Comparison of ENCODE assay signal across 9 cellular contexts in the genomic region with DNA sequence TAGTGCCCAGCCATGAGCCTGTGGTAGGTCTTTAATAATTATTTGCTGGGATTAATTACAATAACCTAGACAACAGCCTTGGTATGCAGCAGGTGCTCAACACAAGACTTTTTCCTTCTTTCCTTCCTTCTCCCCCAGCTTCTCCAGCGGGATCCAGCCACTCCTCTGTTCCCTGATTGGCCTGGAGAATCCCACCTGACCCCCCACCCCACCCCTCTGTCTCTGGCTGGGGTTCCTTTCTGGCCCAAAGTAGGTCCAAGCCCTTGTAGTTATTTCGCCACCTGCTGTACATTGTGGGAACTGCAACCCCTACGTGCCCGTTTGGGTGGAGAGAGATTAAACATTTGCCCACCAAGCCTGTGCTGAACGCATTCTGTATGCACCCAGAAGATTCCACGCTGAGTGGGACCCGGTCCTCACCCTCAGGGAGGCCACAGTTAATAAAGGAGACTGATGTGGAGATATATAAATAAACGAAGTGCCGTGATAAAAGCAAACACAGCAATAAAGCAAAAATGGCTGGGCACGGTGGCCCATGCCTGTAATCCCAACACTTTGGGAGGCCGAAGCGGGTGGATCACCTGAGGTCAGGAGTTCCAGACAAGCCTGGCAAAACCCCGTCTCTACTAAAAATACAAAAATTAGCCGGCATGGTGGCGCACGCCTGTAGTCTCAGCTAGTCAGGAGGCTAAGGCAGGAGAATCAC. TPM values are rescaled to one million over a fixed set of nuclear protein-coding genes. Genes with fewer than 3 reads are reported as not detected.
DNase-seq lines count a peak whose midpoint lies in the region; TF ChIP-seq lines count a peak whose summit lies in the region.
"Had no signal": no experiment of that assay in that cellular context is flagged by ENCODE, and none has a peak within 500 bp of the region (broad histone marks: within the 10 kb centered on the region; RNA-seq: fewer than 3 reads in every experiment).

No MANE protein-coding gene starts in this region.

- H3K27me3 ChIP-seq in A673 (replicated peaks; ENCODE audit: insufficient read depth, low read depth, low read length, poor library complexity): no peaks in the 10 kb centered on the region

- no peaks in the 10 kb centered on the region for H3K9me3 ChIP-seq in A673 (ENCODE audit: low read depth, low read length, poor library complexity, severe bottlenecking)

- H3K36me3 ChIP-seq in A673 (ENCODE audit: insufficient read depth, low read length, poor library complexity, severe bottlenecking): no peaks in the 10 kb centered on the region

- intact Hi-C loops in A673 (cut with micrococcal nuclease; ENCODE audit: unreplicated experiment): loop anchor here (1.0 to 10.0 kb wide), 3 partner anchors 76 to 430 kb away; a partner anchor contains a TSS

- no peak overlapping the region for H3K4me3 ChIP-seq in A673 (ENCODE audit: low read depth, low read length, poor library complexity, severe bottlenecking)
- H3K4me3 ChIP-seq: skin epidermis had no signal

- TF ChIP-seq CTCF in A673 (conservative IDR thresholded peaks at IDR 0.05; ENCODE audit: low read depth, low read length): peak; percentile 100

- POLR2A ChIA-PET in A673 (lab: Charles Lee; ENCODE audit: low non-redundant PET): interaction anchor here (0.5 to 1.4 kb wide), 2 partner anchors 72 to 77 kb away, joined by 3 to 5 read pairs; no protein-coding TSS in a partner anchor

- CTCF ChIA-PET in A673 (lab: Charles Lee): interaction anchor here (0.6 to 12.8 kb wide), 19 partner anchors 12 to 543 kb away, joined by 3 to 205 read pairs (median 4); a partner anchor contains a TSS

- H3K27ac ChIP-seq in A673 (ENCODE audit: low read depth, low read length, poor library complexity, severe bottlenecking): no peak overlapping the region
- H3K27ac ChIP-seq: skin epidermis had no signal

- no peaks in the 10 kb centered on the region for H3K4me1 ChIP-seq in A673 (ENCODE audit: insufficient read depth, low read length, poor library complexity, severe bottlenecking)

- no TSS peak for BruUV-seq in A673 (replicated peaks; lab: Mats Ljungman, UMichigan)

- peak; percentile 99 for DNase-seq in A673 (ENCODE audit: low spot score)
- peak; percentile 73 for DNase-seq in GM19238 (ENCODE audit: insufficient read length, low spot score)
- peak; percentile 80 to 92 for DNase-seq in NCI-H526 (lab: John Stamatoyannopoulos, UW)
- peak; percentile 75 for DNase-seq in activated CD4-positive, alpha-beta T cell treated with anti-CD3 and anti-CD28 coated beads, Interleukin-2, amount 50 U/mL, for 1 hour
- DNase-seq in dermis microvascular lymphatic vessel endothelial cell (ENCODE audit: low read depth in 2 of 2): peak; percentile 38 to 70
- DNase-seq in midbrain (lab: John Stamatoyannopoulos, UW): peak; percentile 24
- peak; percentile 37 to 74 for DNase-seq in stimulated activated CD8-positive, alpha-beta memory T cell treated with anti-CD3 and anti-CD28 coated beads, Interleukin-7, amount 100 ng/mL, for 48 hours (ENCODE audit: extremely low read depth in 1 of 2, low read depth in 1 of 2)
- DNase-seq in NCI-H1105 treated with DMSO at 0.1 percent for 48 hours (lab: John Stamatoyannopoulos, UW): no peak

RNA-seq across cellular contexts. Expression of a gene that starts 32.1 kb away (rescaled TPM):
- total RNA-seq in A673 (2021) (139 and 145 TPM in 2 replicates), dermis microvascular lymphatic vessel endothelial cell (51.6 and 61.3 TPM in 2 replicates)

RNA-seq across cellular contexts. Expression of a gene that starts 37.7 kb away (rescaled TPM):
- total RNA-seq in A673 (2021): 3.5 and 10.7 TPM in 2 replicates
- total RNA-seq in dermis microvascular lymphatic vessel endothelial cell: under 0.01 and 0.25 TPM in 2 replicates
